ENCODE assay signal across 10 cellular contexts in the genomic region with DNA sequence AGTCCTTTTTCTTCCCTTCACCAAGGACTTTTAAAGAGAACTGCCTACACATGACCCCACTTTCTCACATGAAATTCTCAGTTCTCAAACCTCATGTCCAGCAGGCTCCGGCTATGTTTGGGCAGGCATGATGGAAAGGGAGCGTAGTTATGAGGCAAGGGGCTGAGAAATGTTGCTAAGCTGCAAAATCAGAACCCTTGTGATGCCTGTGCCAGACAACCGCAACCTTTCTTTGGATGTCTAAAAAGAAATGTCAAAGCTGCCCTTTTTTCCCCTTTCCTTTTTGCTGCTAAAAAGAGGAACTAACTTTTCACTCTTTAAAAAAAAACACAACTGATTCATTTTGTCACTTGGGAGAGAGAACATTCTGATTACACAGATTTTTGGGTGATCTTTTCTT. TPM values are rescaled to one million over a fixed set of nuclear protein-coding genes. Genes with fewer than 3 reads are reported as not detected.
DNase-seq lines count a peak whose midpoint lies in the region; ATAC-seq and TF ChIP-seq lines count a peak whose summit lies in the region.
"Had no signal": no experiment of that assay in that cellular context is flagged by ENCODE, and none has a peak within 500 bp of the region (broad histone marks: within the 10 kb centered on the region; RNA-seq: fewer than 3 reads in every experiment).

No MANE protein-coding gene starts in this region.

- H3K4me3 ChIP-seq in Peyer's patch: no peak overlapping the region

- H3K4me1 Mint-ChIP-seq in activated T-cell treated with anti-CD3 and anti-CD28 coated beads, Interleukin-2, amount 50 U/mL, for 4 hours (ENCODE audit: low read depth): peaks cover 2% of the 10 kb centered on the region

- H3K9me3 Mint-ChIP-seq in activated T-cell treated with anti-CD3 and anti-CD28 coated beads, Interleukin-2, amount 50 U/mL, for 4 hours: no peaks in the 10 kb centered on the region

- no peaks in the 10 kb centered on the region for H3K27me3 ChIP-seq in Peyer's patch

- DNase-seq in MV-4-11 (lab: John Stamatoyannopoulos, UW) (peak; percentile 83), hippocampal formation (lab: John Stamatoyannopoulos, UW) (peak; percentile 38 to 49), DMS53 treated with DMSO at 0.1 percent for 48 hours (lab: John Stamatoyannopoulos, UW; ENCODE audit: unreplicated experiment) (no peak), ACHN (no peak), Peyer's patch (no peak)
- no peak for DNase-seq in activated T-cell treated with anti-CD3 and anti-CD28 coated beads, Interleukin-2, amount 50 U/mL, for 4 hours
- DNase-seq: stimulated activated CD4-positive, alpha-beta T cell treated with anti-CD3 and anti-CD28 coated beads, Interleukin-4, amount 100 ng/mL, for 24 hours had no signal

- peaks cover 0 to 13% (median 3%) of the 10 kb centered on the region in 4 donors for H3K4me1 ChIP-seq in Peyer's patch

- H3K36me3 ChIP-seq in Peyer's patch: no peaks in the 10 kb centered on the region

- TF ChIP-seq CTCF in Peyer's patch (IDR thresholded peaks at IDR 0.05): no peak

- no peak for TF ChIP-seq POLR2A in Peyer's patch (IDR thresholded peaks at IDR 0.05)

- peak overlapping the region in 1 of 4 donors; percentile 31 for H3K27ac ChIP-seq in Peyer's patch
- H3K27ac ChIP-seq: KMS-11 had no signal

- no peaks in the 10 kb centered on the region for H3K36me3 Mint-ChIP-seq in activated T-cell treated with anti-CD3 and anti-CD28 coated beads, Interleukin-2, amount 50 U/mL, for 4 hours (ENCODE audit: insufficient read depth)

- H3K4me3 Mint-ChIP-seq in activated T-cell treated with anti-CD3 and anti-CD28 coated beads, Interleukin-2, amount 50 U/mL, for 4 hours: no peak overlapping the region

- peaks cover 5% of the 10 kb centered on the region for H3K27me3 Mint-ChIP-seq in activated T-cell treated with anti-CD3 and anti-CD28 coated beads, Interleukin-2, amount 50 U/mL, for 4 hours (ENCODE audit: low read depth)

- in situ Hi-C loops in ACHN (cut with HindIII; ENCODE audit: low pct_ligation_motif_present, low pct_unique_long_range_greater_than_20kb, low sequenced_read_pairs): no loop called here

- H3K9me3 ChIP-seq in Peyer's patch: no peaks in the 10 kb centered on the region

- ATAC-seq in GM18498 (IDR thresholded peaks at IDR 0.05; ENCODE audit: unreplicated experiment) (peak; percentile 67), GM21786 (IDR thresholded peaks at IDR 0.05; ENCODE audit: unreplicated experiment) (peak; percentile 74)
- no peak for ATAC-seq in activated T-cell treated with anti-CD3 and anti-CD28 coated beads, Interleukin-2, amount 50 U/mL, for 4 hours

RNA-seq across cellular contexts. Expression of gene GNB4, which starts 19.2 kb away (rescaled TPM):
- total RNA-seq in Peyer's patch: 10 to 100 TPM in 1 of 4 donors, 1 to 10 TPM in 3; 4.6 to 29.7 (median 4.8) TPM
- total RNA-seq in activated T-cell treated with anti-CD3 and anti-CD28 coated beads, Interleukin-2, amount 50 U/mL, for 4 hours: 1 to 10 TPM in 1 of 3 donors, under 1 TPM in 2; 0.58 to 1.1 (median 0.63) TPM

Comparison
In these comparisons a context has a peak if more than half of its experiments do, and no peak if none do; other contexts are left out.
1. ATAC-seq: peak in GM18498 (single experiment) and GM21786 (single experiment); none in activated T-cell treated with anti-CD3 and anti-CD28 coated beads, Interleukin-2, amount 50 U/mL, for 4 hours (0 of 2).
2. DNase-seq: peak in MV-4-11 (single experiment) and hippocampal formation (2 of 2); none in DMS53 treated with DMSO at 0.1 percent for 48 hours (single experiment), ACHN (single experiment), Peyer's patch (0 of 3) and activated T-cell treated with anti-CD3 and anti-CD28 coated beads, Interleukin-2, amount 50 U/mL, for 4 hours (single experiment).